ENCODE assay signal across 2 cellular contexts in the genomic region with DNA sequence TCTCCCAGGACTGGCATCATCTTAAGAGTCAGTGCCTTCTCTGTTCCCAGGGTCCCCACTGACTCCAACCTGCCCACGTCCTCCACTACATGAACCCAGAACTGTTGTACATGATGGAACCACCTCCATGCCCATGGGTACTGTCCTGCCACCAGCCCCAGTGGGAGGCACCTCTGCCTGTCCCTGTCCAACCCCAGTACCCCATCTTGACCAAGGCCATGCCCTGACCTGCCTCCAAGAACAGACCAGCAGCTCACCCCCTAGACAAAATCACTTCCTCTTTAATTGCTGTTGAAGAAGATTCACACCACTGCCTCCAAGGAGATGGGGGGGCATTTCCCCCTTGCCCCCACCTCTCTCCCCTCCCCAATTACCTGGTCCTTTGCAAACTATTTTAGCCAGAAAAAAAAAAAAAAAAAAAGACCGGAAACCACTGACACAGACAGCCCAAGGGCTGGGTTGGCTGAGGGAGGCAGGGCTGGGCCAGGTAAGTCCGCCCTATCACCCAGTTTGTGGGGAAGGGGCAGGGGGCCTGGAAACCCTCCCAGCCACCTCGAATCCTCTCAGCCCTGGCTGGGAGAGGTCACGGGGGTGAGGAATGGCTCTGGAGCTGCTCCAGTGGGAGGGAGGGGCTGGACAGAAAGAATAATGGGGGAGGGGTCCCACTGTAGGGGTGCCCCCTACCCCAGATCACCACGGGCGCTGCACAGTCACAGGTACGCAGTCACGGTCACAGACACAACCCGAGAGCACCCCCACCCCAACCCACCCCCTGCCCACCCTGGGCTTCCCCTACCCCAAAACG.
TF ChIP-seq lines count a peak whose summit lies in the region.

No MANE protein-coding gene starts in this region.

TF ChIP-seq in IMR-90, 13 proteins besides CTCF, POLR2A, EP300 and RAD21:
- TF ChIP-seq USF2 (IDR thresholded peaks at IDR 0.05; ENCODE audit: low read depth, low read length), result no peak
- TF ChIP-seq CEBPB (IDR thresholded peaks at IDR 0.05; ENCODE audit: low read depth, low read length), result no peak
- no peak for TF ChIP-seq MAZ (IDR thresholded peaks at IDR 0.05; ENCODE audit: borderline replicate concordance, low read depth, low read length)
- no peak for TF ChIP-seq SMC3 (IDR thresholded peaks at IDR 0.05; ENCODE audit: low read depth, low read length)

TF ChIP-seq in H1, 55 proteins besides CTCF, POLR2A, EP300 and RAD21:
- TF ChIP-seq MAFK (IDR thresholded peaks at IDR 0.05; ENCODE audit: low read depth, low read length), result no peak
- TF ChIP-seq CREB1 (IDR thresholded peaks at IDR 0.05), result no peak
- TF ChIP-seq KDM1A (IDR thresholded peaks at IDR 0.05; ENCODE audit: borderline replicate concordance, low read length), result no peak
- TF ChIP-seq CEBPB (IDR thresholded peaks at IDR 0.05; ENCODE audit: low read depth, low read length), result no peak
